In the genomic region with DNA sequence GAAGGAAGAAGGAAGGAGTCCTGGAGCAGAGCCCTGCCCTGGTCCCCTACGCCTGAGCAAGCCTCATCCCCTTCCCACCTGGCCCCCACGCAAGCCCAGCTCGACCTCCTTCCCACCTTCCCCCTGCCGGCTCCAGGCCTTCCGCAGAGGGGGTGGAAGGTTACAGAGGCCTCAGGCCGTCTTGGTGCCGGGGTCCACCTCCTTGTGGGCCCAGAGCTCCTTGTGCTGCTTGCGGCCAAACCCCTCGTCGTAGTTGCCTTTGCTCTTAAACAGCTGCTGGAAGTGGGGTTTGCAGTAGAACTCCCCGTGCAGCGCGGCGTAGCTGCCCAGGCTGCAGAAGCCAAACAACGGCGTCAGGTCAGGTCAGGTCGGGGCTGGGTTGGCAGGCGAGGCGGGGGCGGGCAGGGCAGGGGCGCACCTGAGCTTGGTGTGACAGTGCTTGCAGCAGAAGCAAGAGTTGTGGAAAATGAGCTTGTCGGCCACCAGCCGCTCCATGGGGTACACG, we compare ENCODE assay signal across 7 cellular contexts. TPM values are rescaled to one million over a fixed set of nuclear protein-coding genes. Genes with fewer than 3 reads are reported as not detected.
DNase-seq lines count a peak whose midpoint lies in the region; ATAC-seq and TF ChIP-seq lines count a peak whose summit lies in the region.

No MANE protein-coding gene starts in this region.

- peak; percentile 66 for DNase-seq in activated CD8-positive, alpha-beta T cell treated with anti-CD3 and anti-CD28 coated beads for 36 hours
- DNase-seq in iPS DF 6.9 (ENCODE audit: low read depth, low spot score) (no peak), medulla oblongata (ENCODE audit: extremely low spot score) (no peak), T-helper 9 cell (no peak)
- DNase-seq in stimulated activated CD4-positive, alpha-beta T cell treated with anti-CD3 and anti-CD28 coated beads, Interleukin-4, amount 100 ng/mL, for 24 hours, result peak; percentile 33

- no peaks in the 10 kb centered on the region for H3K9me3 ChIP-seq in HUES6 (ENCODE audit: control insufficient read depth, insufficient read depth, low read depth, low read length)
- no peaks in the 10 kb centered on the region for H3K9me3 ChIP-seq in iPS DF 6.9 (ENCODE audit: control insufficient read depth, insufficient read depth, low read length)

- peak overlapping the region; percentile 70 for H3K4me3 ChIP-seq in HUES6 (ENCODE audit: low read depth, low read length)
- peak overlapping the region; percentile 67 for H3K4me3 ChIP-seq in iPS DF 6.9 (ENCODE audit: low read length)

- POLR2A ChIA-PET in activated CD8-positive, alpha-beta T cell treated with anti-CD3 and anti-CD28 coated beads for 36 hours (lab: Charles Lee), result interaction anchor here (0.6 to 11.3 kb wide), 23 partner anchors 8 to 270 kb away, joined by 3 to 96 read pairs (median 4); a partner anchor contains a TSS

- H3K9ac ChIP-seq in HUES6 (ENCODE audit: low read length), result peak overlapping the region; percentile 73

- CTCF ChIA-PET in activated CD8-positive, alpha-beta T cell treated with anti-CD3 and anti-CD28 coated beads for 36 hours (lab: Charles Lee), result interaction anchor here (0.9 to 3.6 kb wide), 13 partner anchors 9 to 292 kb away, joined by 3 to 28 read pairs (median 5); a partner anchor contains a TSS

- intact Hi-C loops in activated CD8-positive, alpha-beta T cell treated with anti-CD3 and anti-CD28 coated beads for 36 hours (cut with micrococcal nuclease), result loop anchor here (5.0 kb wide), 2 partner anchors 76 to 134 kb away; a partner anchor contains a TSS

- peak overlapping the region; percentile 83 for H3K4me3 Mint-ChIP-seq in activated CD8-positive, alpha-beta T cell treated with anti-CD3 and anti-CD28 coated beads for 36 hours

- no peaks in the 10 kb centered on the region for H3K27me3 Mint-ChIP-seq in activated CD8-positive, alpha-beta T cell treated with anti-CD3 and anti-CD28 coated beads for 36 hours

- H3K9me3 Mint-ChIP-seq in activated CD8-positive, alpha-beta T cell treated with anti-CD3 and anti-CD28 coated beads for 36 hours, result no peaks in the 10 kb centered on the region

- H3K27ac ChIP-seq in HUES6 (ENCODE audit: low read depth, low read length), result 0 out of 2 replicates have a peak overlapping the region, but pooled peaks have one; percentile 0
- no peak overlapping the region for H3K27ac ChIP-seq in iPS DF 6.9 (ENCODE audit: low read length)

- peaks cover 57% of the 10 kb centered on the region for H3K4me1 Mint-ChIP-seq in activated CD8-positive, alpha-beta T cell treated with anti-CD3 and anti-CD28 coated beads for 36 hours (ENCODE audit: low read depth)

- H3K27me3 ChIP-seq in HUES6 (ENCODE audit: control insufficient read depth, insufficient read depth, low read length) (no peaks in the 10 kb centered on the region), iPS DF 6.9 (ENCODE audit: control insufficient read depth, insufficient read depth, low read length) (no peaks in the 10 kb centered on the region)

- H3K36me3 Mint-ChIP-seq in activated CD8-positive, alpha-beta T cell treated with anti-CD3 and anti-CD28 coated beads for 36 hours (ENCODE audit: low read depth), result peaks cover 47% of the 10 kb centered on the region

- no CpG with 5 or more reads among the region's 24 CpGs for WGBS in iPS DF 6.9 (ENCODE audit: insufficient coverage, insufficient read length)

- H3K27ac Mint-ChIP-seq in activated CD8-positive, alpha-beta T cell treated with anti-CD3 and anti-CD28 coated beads for 36 hours, result peak overlapping the region; percentile 94

- H3K4me1 ChIP-seq in HUES6 (ENCODE audit: control insufficient read depth, insufficient read depth, low read length) (peaks cover 47% of the 10 kb centered on the region), iPS DF 6.9 (ENCODE audit: control insufficient read depth, insufficient read depth, low read length) (peaks cover 15% of the 10 kb centered on the region)

- no peak for TF ChIP-seq CTCF in activated CD8-positive, alpha-beta T cell treated with anti-CD3 and anti-CD28 coated beads for 36 hours (IDR thresholded peaks at IDR 0.05)

- H3K36me3 ChIP-seq in HUES6 (ENCODE audit: control insufficient read depth, insufficient read depth, low read length) (peaks cover 22% of the 10 kb centered on the region), iPS DF 6.9 (ENCODE audit: control insufficient read depth, insufficient read depth, low read length) (0 out of 2 replicates have a peak, but pooled peaks cover 2% of the 10 kb centered on the region)

- no peak for ATAC-seq in activated CD8-positive, alpha-beta T cell treated with anti-CD3 and anti-CD28 coated beads for 36 hours
- ATAC-seq in GM18517 (IDR thresholded peaks at IDR 0.05; ENCODE audit: unreplicated experiment), result no peak

RNA-seq across cellular contexts. Expression of a gene that starts 1.5 kb away (rescaled TPM):
- 100 to 1,000 TPM; 143 to 145 TPM for total RNA-seq in activated CD8-positive, alpha-beta T cell treated with anti-CD3 and anti-CD28 coated beads for 36 hours

RNA-seq across cellular contexts. Expression of a gene that starts 43.2 kb away (rescaled TPM):
- 10 to 100 TPM; 44.8 to 48.8 TPM for total RNA-seq in activated CD8-positive, alpha-beta T cell treated with anti-CD3 and anti-CD28 coated beads for 36 hours

Comparison
In these comparisons a context has a peak if more than half of its experiments do, and no peak if none do; other contexts are left out.
1. DNase-seq: peak in activated CD8-positive, alpha-beta T cell treated with anti-CD3 and anti-CD28 coated beads for 36 hours (single experiment) and stimulated activated CD4-positive, alpha-beta T cell treated with anti-CD3 and anti-CD28 coated beads, Interleukin-4, amount 100 ng/mL, for 24 hours (single experiment); none in iPS DF 6.9 (single experiment), medulla oblongata (single experiment) and T-helper 9 cell (single experiment).